13 cellular contexts compared by ENCODE assay signal in the genomic region with DNA sequence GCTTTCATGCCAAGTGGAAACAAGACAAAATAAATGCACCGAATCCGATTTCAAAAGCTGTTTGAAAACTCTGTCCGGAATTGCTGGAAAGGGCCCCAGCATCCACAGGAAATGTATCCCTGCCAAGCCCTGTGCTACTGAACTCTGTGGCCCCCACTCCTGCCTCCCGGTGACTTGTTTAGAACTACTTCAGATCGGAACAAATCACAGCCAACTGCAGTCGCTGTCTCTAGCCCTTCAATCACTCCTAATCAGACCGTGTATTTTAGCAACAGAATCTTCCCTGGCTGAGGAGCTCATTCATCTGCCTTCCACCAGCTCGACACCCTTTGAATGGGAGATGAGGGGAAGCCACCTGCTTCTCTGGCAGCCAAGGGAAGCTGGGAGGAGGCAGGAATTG.
A peak's percentile ranks its signal among the peaks of the same experiment; 100 is the strongest.
DNase-seq lines count a peak whose midpoint lies in the region; ATAC-seq and TF ChIP-seq lines count a peak whose summit lies in the region.
"Had no signal": no experiment of that assay in that cellular context is flagged by ENCODE, and none has a peak within 500 bp of the region (broad histone marks: within the 10 kb centered on the region; RNA-seq: fewer than 3 reads in every experiment).

No MANE protein-coding gene starts in this region.

- no peak for ATAC-seq in HG03442 (IDR thresholded peaks at IDR 0.05; ENCODE audit: unreplicated experiment)
- ATAC-seq in CD4-positive, alpha-beta T cell (ENCODE audit: poor library complexity): no peak
- ATAC-seq: left lobe of liver had no signal

- DNase-seq in ELR (ENCODE audit: low read depth) (peak; percentile 33), SJCRH30 (peak in 1 of 2 experiments; percentile 45), fibroblast of the aortic adventitia (ENCODE audit: low read depth) (peak; percentile 3), osteoblast (ENCODE audit: insufficient read length, low spot score, missing footprints) (no peak), endothelial cell (ENCODE audit: low spot score) (no peak), NCI-H1930 (lab: John Stamatoyannopoulos, UW) (no peak)
- DNase-seq in CD4-positive, alpha-beta T cell: no peak
- DNase-seq: NCI-H1105 treated with DMSO at 0.1 percent for 48 hours, spleen had no signal

- peaks cover 18% of the 10 kb centered on the region for H3K4me1 Mint-ChIP-seq in endothelial cell (ENCODE audit: unreplicated experiment)
- no peaks in the 10 kb centered on the region for H3K4me1 Mint-ChIP-seq in CD4-positive, alpha-beta T cell (ENCODE audit: low read depth)

- H3K27me3 ChIP-seq in SJCRH30: no peaks in the 10 kb centered on the region
- H3K27me3 ChIP-seq in osteoblast (ENCODE audit: insufficient read depth, low read length): peaks cover 23% of the 10 kb centered on the region
- H3K27me3 ChIP-seq in CD4-positive, alpha-beta T cell (ENCODE audit: control insufficient read depth, insufficient read depth, low read length): peaks cover 6% of the 10 kb centered on the region

- H3K4me1 ChIP-seq in SJCRH30: peaks cover 21% of the 10 kb centered on the region
- H3K4me1 ChIP-seq in osteoblast (ENCODE audit: insufficient read depth, low read length): peaks cover 9% of the 10 kb centered on the region

- peaks cover 3% of the 10 kb centered on the region for H3K27me3 Mint-ChIP-seq in endothelial cell (ENCODE audit: unreplicated experiment)
- peaks cover 26% of the 10 kb centered on the region for H3K27me3 Mint-ChIP-seq in CD4-positive, alpha-beta T cell

- peak overlapping the region; percentile 77 for H3K4me2 ChIP-seq in osteoblast (ENCODE audit: insufficient read depth, low read length)

- no peaks in the 10 kb centered on the region for H3K9me3 Mint-ChIP-seq in endothelial cell (ENCODE audit: unreplicated experiment)
- no peaks in the 10 kb centered on the region for H3K9me3 Mint-ChIP-seq in CD4-positive, alpha-beta T cell
- H3K9me3 Mint-ChIP-seq: activated naive CD4-positive, alpha-beta T cell treated with anti-CD3 and anti-CD28 coated beads, Interleukin-2, amount 10 ng/mL, durations not matched to agents 7 days and 5 days had no signal

- H3K4me3 ChIP-seq in SJCRH30 (no peak overlapping the region; the same call in 1 of the 2 replicates), fibroblast of the aortic adventitia (ENCODE audit: low read depth, low read length) (no peak overlapping the region), osteoblast (ENCODE audit: insufficient read depth, low read length) (no peak overlapping the region)
- H3K4me3 ChIP-seq: PC-9 had no signal

- no peak overlapping the region for H3K27ac Mint-ChIP-seq in endothelial cell (ENCODE audit: unreplicated experiment)
- H3K27ac Mint-ChIP-seq in CD4-positive, alpha-beta T cell: no peak overlapping the region
- H3K27ac Mint-ChIP-seq: activated naive CD4-positive, alpha-beta T cell treated with anti-CD3 and anti-CD28 coated beads, Interleukin-2, amount 10 ng/mL, durations not matched to agents 7 days and 5 days had no signal

- no peaks in the 10 kb centered on the region for H3K79me2 ChIP-seq in osteoblast (ENCODE audit: insufficient read depth, low read length)

- no peak overlapping the region for H2AFZ ChIP-seq in osteoblast (ENCODE audit: low read length)
- H2AFZ ChIP-seq: PC-9 had no signal

- POLR2A ChIA-PET in CD4-positive, alpha-beta T cell (lab: Charles Lee): no interaction called here

- H4K20me1 ChIP-seq in osteoblast (ENCODE audit: insufficient read depth, low read length): no peaks in the 10 kb centered on the region

- TF ChIP-seq CTCF in fibroblast of the aortic adventitia (IDR thresholded peaks at IDR 0.05; ENCODE audit: insufficient read depth, low read length) (no peak), osteoblast (IDR thresholded peaks at IDR 0.05; ENCODE audit: extremely low read depth, low read depth, low read length) (no peak), endothelial cell (IDR thresholded peaks at IDR 0.05; ENCODE audit: unreplicated experiment) (no peak)
- no peak for TF ChIP-seq CTCF in CD4-positive, alpha-beta T cell (IDR thresholded peaks at IDR 0.05)

- CTCF ChIA-PET in CD4-positive, alpha-beta T cell (lab: Charles Lee): no interaction called here

- H3K9me3 ChIP-seq in SJCRH30 (replicated peaks) (no peaks in the 10 kb centered on the region), osteoblast (ENCODE audit: low read depth, low read length) (no peaks in the 10 kb centered on the region)
- no peaks in the 10 kb centered on the region for H3K9me3 ChIP-seq in CD4-positive, alpha-beta T cell (ENCODE audit: control insufficient read depth, low read length)
- H3K9me3 ChIP-seq: spleen had no signal

- no peak overlapping the region for H3K4me3 Mint-ChIP-seq in endothelial cell (ENCODE audit: unreplicated experiment)
- no peak overlapping the region for H3K4me3 Mint-ChIP-seq in CD4-positive, alpha-beta T cell
- H3K4me3 Mint-ChIP-seq: activated naive CD4-positive, alpha-beta T cell treated with anti-CD3 and anti-CD28 coated beads, Interleukin-2, amount 10 ng/mL, durations not matched to agents 7 days and 5 days had no signal

- peak overlapping the region; percentile 62 for H3K27ac ChIP-seq in SJCRH30
- no peak overlapping the region for H3K27ac ChIP-seq in osteoblast (ENCODE audit: low read depth, low read length)
- H3K27ac ChIP-seq in CD4-positive, alpha-beta T cell (ENCODE audit: low read depth, low read length): no peak overlapping the region
- H3K27ac ChIP-seq: PC-9 had no signal

- no peaks in the 10 kb centered on the region for H3K36me3 Mint-ChIP-seq in endothelial cell (ENCODE audit: low read depth, unreplicated experiment)
- no peaks in the 10 kb centered on the region for H3K36me3 Mint-ChIP-seq in CD4-positive, alpha-beta T cell (ENCODE audit: low read depth)
- H3K36me3 Mint-ChIP-seq: activated naive CD4-positive, alpha-beta T cell treated with anti-CD3 and anti-CD28 coated beads, Interleukin-2, amount 10 ng/mL, durations not matched to agents 7 days and 5 days had no signal

- H3K36me3 ChIP-seq in SJCRH30 (no peaks in the 10 kb centered on the region), osteoblast (ENCODE audit: insufficient read depth, low read length) (no peaks in the 10 kb centered on the region)
- H3K36me3 ChIP-seq: spleen had no signal

- intact Hi-C loops in CD4-positive, alpha-beta T cell (cut with DNase I, micrococcal nuclease): no loop called here

Comparison
In these comparisons a context has a peak if more than half of its experiments do, and no peak if none do; other contexts are left out.
1. DNase-seq: peak in ELR (single experiment) and fibroblast of the aortic adventitia (single experiment); none in osteoblast (single experiment), endothelial cell (single experiment), NCI-H1930 (0 of 2) and CD4-positive, alpha-beta T cell (0 of 10).